ENCODE assay signal across 11 cellular contexts in the genomic region with DNA sequence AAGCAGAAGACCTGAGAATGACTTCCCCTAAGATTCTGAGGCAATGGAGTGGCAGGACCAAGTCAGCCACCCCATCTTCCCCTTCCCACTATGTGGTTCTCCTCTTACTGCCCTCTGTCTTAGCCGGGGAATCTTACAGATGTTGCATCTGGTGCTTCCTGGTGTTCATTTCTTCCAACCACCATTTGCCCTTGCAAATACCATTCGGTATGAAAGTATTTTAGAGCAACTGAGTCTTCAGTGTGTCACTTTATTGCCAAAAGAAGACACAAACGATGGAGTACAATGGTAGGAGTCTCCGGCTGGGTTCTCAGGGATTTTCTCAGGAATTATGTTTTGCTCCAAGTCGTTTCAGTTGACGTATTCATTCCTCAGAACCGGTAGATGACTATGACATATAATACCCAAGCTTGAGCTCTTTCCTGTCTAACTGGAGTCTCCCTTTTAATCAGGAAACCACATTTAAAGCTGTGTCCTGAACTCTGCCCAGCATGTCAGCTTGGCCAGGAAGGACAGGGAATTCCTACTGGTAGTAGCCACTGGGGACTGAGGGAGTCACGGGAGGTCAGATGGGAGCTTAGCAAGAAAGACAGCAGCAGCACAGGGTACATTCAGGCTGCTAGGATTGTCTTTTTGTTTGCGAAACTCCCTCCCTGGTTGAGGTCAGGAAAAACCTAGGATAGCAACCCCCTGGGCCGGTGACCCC.
DNase-seq lines count a peak whose midpoint lies in the region; ATAC-seq and TF ChIP-seq lines count a peak whose summit lies in the region.
"Had no signal": no experiment of that assay in that cellular context is flagged by ENCODE, and none has a peak within 500 bp of the region (broad histone marks: within the 10 kb centered on the region; RNA-seq: fewer than 3 reads in every experiment).

No MANE protein-coding gene starts in this region.

- H3K36me3 ChIP-seq in RWPE2 (ENCODE audit: low read depth) (no peaks in the 10 kb centered on the region), fibroblast of lung (ENCODE audit: control insufficient read depth, insufficient read depth, low read length) (peaks cover 2% of the 10 kb centered on the region)

- no peak overlapping the region for H3K4me3 Mint-ChIP-seq in nephron
- no peak overlapping the region for H3K4me3 Mint-ChIP-seq in activated T-helper 2 cell treated with anti-CD3 and anti-CD28 coated beads, Interferon-gamma antibody, Interleukin-2, Interleukin-4, amounts not matched to agents 10 μg/mL and 5 μg/mL and 100 μg/mL, durations not matched to agents 14 hours and 24 hours and 36 hours (ENCODE audit: low read depth)
- H3K4me3 Mint-ChIP-seq: B cell had no signal

- no peaks in the 10 kb centered on the region for H3K9me3 ChIP-seq in RWPE2 (ENCODE audit: severe bottlenecking)
- H3K9me3 ChIP-seq in fibroblast of lung (ENCODE audit: control insufficient read depth, insufficient read depth, low read depth, low read length): no peaks in the 10 kb centered on the region

- H3K4me3 ChIP-seq in RWPE2 (ENCODE audit: severe bottlenecking): no peak overlapping the region
- H3K4me3 ChIP-seq in fibroblast of lung (replicated peaks in 1 of 4; ENCODE audit: control extremely low read depth in 1 of 4, insufficient read depth in 1 of 4, low read depth in 3 of 4, low read length in 4 of 4): no peak overlapping the region
- H3K4me3 ChIP-seq: K562 had no signal

- ATAC-seq in RWPE2 (ENCODE audit: low read depth) (no peak), GM21576 (IDR thresholded peaks at IDR 0.05; ENCODE audit: unreplicated experiment) (no peak)
- ATAC-seq: K562 had no signal

- intact Hi-C loops in activated T-helper 2 cell treated with anti-CD3 and anti-CD28 coated beads, Interferon-gamma antibody, Interleukin-2, Interleukin-4, amounts not matched to agents 10 μg/mL and 5 μg/mL and 100 μg/mL, durations not matched to agents 14 hours and 24 hours and 36 hours (cut with micrococcal nuclease): no loop called here

- H3K36me3 Mint-ChIP-seq in nephron (ENCODE audit: low read depth): no peaks in the 10 kb centered on the region
- no peaks in the 10 kb centered on the region for H3K36me3 Mint-ChIP-seq in activated T-helper 2 cell treated with anti-CD3 and anti-CD28 coated beads, Interferon-gamma antibody, Interleukin-2, Interleukin-4, amounts not matched to agents 10 μg/mL and 5 μg/mL and 100 μg/mL, durations not matched to agents 14 hours and 24 hours and 36 hours (ENCODE audit: low read depth)

- no peaks in the 10 kb centered on the region for H4K20me1 ChIP-seq in fibroblast of lung (ENCODE audit: control insufficient read depth, extremely low read depth, insufficient read depth, low read length)

- TF ChIP-seq CTCF in RWPE2 (IDR thresholded peaks at IDR 0.05; ENCODE audit: poor library complexity, severe bottlenecking) (no peak), fibroblast of lung (conservative IDR thresholded peaks at IDR 0.05 in 1 of 2, IDR thresholded peaks at IDR 0.05 in 1 of 2; ENCODE audit: low read depth in 1 of 2, low read length in 2 of 2) (no peak), nephron (IDR thresholded peaks at IDR 0.05; ENCODE audit: unreplicated experiment in 3 of 3) (no peak)

- peak; percentile 79 for DNase-seq in AG08395 (ENCODE audit: low spot score)
- no peak for DNase-seq in RWPE2 (ENCODE audit: low spot score)
- peak; percentile 71 to 91 for DNase-seq in fibroblast of lung (ENCODE audit: low read depth in 2 of 2)
- DNase-seq in NCI-H748 (lab: John Stamatoyannopoulos, UW; ENCODE audit: unreplicated experiment): no peak
- no peak for DNase-seq in SHP77 (lab: John Stamatoyannopoulos, UW)
- no peak for DNase-seq in activated T-helper 2 cell treated with anti-CD3 and anti-CD28 coated beads, Interferon-gamma antibody, Interleukin-2, Interleukin-4, amounts not matched to agents 10 μg/mL and 5 μg/mL and 100 μg/mL, durations not matched to agents 14 hours and 24 hours and 36 hours (ENCODE audit: low spot score)
- DNase-seq: activated CD4-positive, alpha-beta T cell treated with anti-CD3 and anti-CD28 coated beads for 1 hour had no signal

- peaks cover 41% of the 10 kb centered on the region for H3K4me1 Mint-ChIP-seq in nephron
- peaks cover 7% of the 10 kb centered on the region for H3K4me1 Mint-ChIP-seq in activated T-helper 2 cell treated with anti-CD3 and anti-CD28 coated beads, Interferon-gamma antibody, Interleukin-2, Interleukin-4, amounts not matched to agents 10 μg/mL and 5 μg/mL and 100 μg/mL, durations not matched to agents 14 hours and 24 hours and 36 hours (ENCODE audit: low read depth)

- H2AFZ ChIP-seq in fibroblast of lung (ENCODE audit: low read length): no peak overlapping the region

- no peaks in the 10 kb centered on the region for H3K27me3 Mint-ChIP-seq in nephron (ENCODE audit: low read depth)
- peaks cover 33% of the 10 kb centered on the region for H3K27me3 Mint-ChIP-seq in activated T-helper 2 cell treated with anti-CD3 and anti-CD28 coated beads, Interferon-gamma antibody, Interleukin-2, Interleukin-4, amounts not matched to agents 10 μg/mL and 5 μg/mL and 100 μg/mL, durations not matched to agents 14 hours and 24 hours and 36 hours (ENCODE audit: low read depth)
- H3K27me3 Mint-ChIP-seq: B cell had no signal

- H3K9ac ChIP-seq in fibroblast of lung (ENCODE audit: insufficient read depth, low read length): no peak overlapping the region

- peak overlapping the region; percentile 32 to 78 (median 58) for H3K27ac Mint-ChIP-seq in nephron
- no peak overlapping the region for H3K27ac Mint-ChIP-seq in activated T-helper 2 cell treated with anti-CD3 and anti-CD28 coated beads, Interferon-gamma antibody, Interleukin-2, Interleukin-4, amounts not matched to agents 10 μg/mL and 5 μg/mL and 100 μg/mL, durations not matched to agents 14 hours and 24 hours and 36 hours
- H3K27ac Mint-ChIP-seq: B cell had no signal

- H3K27me3 ChIP-seq in RWPE2 (ENCODE audit: insufficient read depth, poor library complexity, severe bottlenecking) (no peaks in the 10 kb centered on the region), fibroblast of lung (ENCODE audit: control insufficient read depth, insufficient read depth, low read length) (no peaks in the 10 kb centered on the region)

- peak overlapping the region; percentile 99 for H3K27ac ChIP-seq in RWPE2 (ENCODE audit: poor library complexity, severe bottlenecking)
- H3K27ac ChIP-seq in fibroblast of lung (ENCODE audit: insufficient read depth, low read length): peak overlapping the region; percentile 96

- no peaks in the 10 kb centered on the region for H3K9me3 Mint-ChIP-seq in nephron
- no peaks in the 10 kb centered on the region for H3K9me3 Mint-ChIP-seq in activated T-helper 2 cell treated with anti-CD3 and anti-CD28 coated beads, Interferon-gamma antibody, Interleukin-2, Interleukin-4, amounts not matched to agents 10 μg/mL and 5 μg/mL and 100 μg/mL, durations not matched to agents 14 hours and 24 hours and 36 hours

- peak overlapping the region; percentile 36 for H3K4me2 ChIP-seq in fibroblast of lung (ENCODE audit: extremely low read depth, insufficient read depth, low read length)

- H3K4me1 ChIP-seq in RWPE2 (ENCODE audit: insufficient read depth, poor library complexity, severe bottlenecking) (peaks cover 58% of the 10 kb centered on the region), fibroblast of lung (ENCODE audit: control insufficient read depth, extremely low read depth, insufficient read depth, low read length) (peaks cover 38% of the 10 kb centered on the region)

- peaks cover 73% of the 10 kb centered on the region for H3K79me2 ChIP-seq in fibroblast of lung (ENCODE audit: control insufficient read depth, insufficient read depth, low read length)

Comparison
In these comparisons a context has a peak if more than half of its experiments do, and no peak if none do; other contexts are left out.
1. DNase-seq: peak in AG08395 (single experiment) and fibroblast of lung (2 of 2); none in RWPE2 (single experiment), NCI-H748 (single experiment), SHP77 (0 of 2) and activated T-helper 2 cell treated with anti-CD3 and anti-CD28 coated beads, Interferon-gamma antibody, Interleukin-2, Interleukin-4, amounts not matched to agents 10 μg/mL and 5 μg/mL and 100 μg/mL, durations not matched to agents 14 hours and 24 hours and 36 hours (single experiment).